Comparison of ENCODE assay signal across 18 cellular contexts in the genomic region with DNA sequence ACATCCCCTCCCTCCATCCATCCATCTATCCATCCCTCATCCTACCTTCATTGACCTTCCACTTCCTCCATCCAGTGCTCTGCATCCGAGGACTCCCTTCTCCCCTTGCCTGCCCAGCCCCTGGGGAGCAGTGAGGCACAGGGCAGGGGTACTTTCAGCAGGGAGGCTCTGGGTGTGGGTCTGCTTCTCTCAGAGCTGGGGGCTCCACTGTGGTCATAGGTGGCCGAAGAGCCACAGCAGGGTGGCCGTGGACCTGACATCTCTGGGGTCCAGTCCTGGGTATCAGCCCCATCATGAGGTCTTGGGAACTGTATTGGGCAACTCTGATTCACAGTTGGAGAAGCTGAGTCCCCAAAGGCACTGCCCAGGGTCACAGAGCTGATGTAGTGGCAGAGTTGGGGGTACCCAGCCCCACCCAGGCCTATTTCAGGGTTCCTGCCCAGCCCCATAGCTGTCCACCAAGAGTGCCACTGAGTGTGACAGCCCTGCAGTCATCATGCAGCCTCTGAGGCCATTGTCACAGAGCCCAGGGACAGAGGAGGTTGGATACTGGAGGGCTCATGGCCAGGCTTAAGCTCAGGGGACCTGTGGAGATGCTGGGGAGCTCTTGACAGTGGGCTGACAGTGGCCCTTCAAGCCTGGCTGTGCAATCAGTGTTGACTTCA.
"Had no signal": no experiment of that assay in that cellular context is flagged by ENCODE, and none has a peak within 500 bp of the region (broad histone marks: within the 10 kb centered on the region; RNA-seq: fewer than 3 reads in every experiment).

No MANE protein-coding gene starts in this region.

- H3K4me3 ChIP-seq: dorsolateral prefrontal cortex, heart left ventricle had no signal

- H3K4me3 Mint-ChIP-seq: mesothelial cell of epicardium, nephron had no signal

- H3K27me3 ChIP-seq: dorsolateral prefrontal cortex, heart left ventricle had no signal

- H3K9me3 ChIP-seq: heart left ventricle had no signal

- H3K36me3 Mint-ChIP-seq: mesothelial cell of epicardium had no signal

- H3K4me1 ChIP-seq: heart left ventricle, parathyroid adenoma had no signal

- H3K4me1 Mint-ChIP-seq: mesothelial cell of epicardium, nephron had no signal

- DNase-seq: central memory CD4-positive, alpha-beta T cell; cortex of kidney; effector CD8-positive, alpha-beta T cell; foreskin melanocyte; hypothalamus; islet precursor cell; mammary epithelial cell; occipital lobe; small intestine; stimulated activated CD4-positive, alpha-beta T cell treated with anti-CD3 and anti-CD28 coated beads, Interleukin-12 subunit alpha, Interleukin-12 subunit beta, amount 100 ng/mL, for 4 hours; stimulated activated CD4-positive, alpha-beta T cell treated with anti-CD3 and anti-CD28 coated beads, Interleukin-2, amount 100 ng/mL, for 48 hours; stimulated activated naive CD4-positive, alpha-beta T cell treated with Interleukin-2 at 50 U/mL for 16 hours; trophoblast cell had no signal

- H3K27ac Mint-ChIP-seq: mesothelial cell of epicardium, nephron had no signal

- H3K27ac ChIP-seq: heart left ventricle, parathyroid adenoma had no signal

- ATAC-seq: heart left ventricle had no signal

- H3K9me3 Mint-ChIP-seq: mesothelial cell of epicardium, nephron had no signal
